ENCODE assay signal across 1 cellular context in genomic region chr7:99679400-99680191, GRCh38.
TF ChIP-seq lines count a peak whose summit lies in the region.

Gene CYP3A5 (minus strand): TSS chr7:99679996. CDS start chr7:99679896, 100 bp downstream.

TF ChIP-seq in SK-N-SH treated with all-trans-retinoic acid at 6 μM for 48 hours, 23 proteins besides CTCF, POLR2A, EP300 and RAD21 (continued from another document):
- no peak for TF ChIP-seq CSRNP3 (CRISPR knock-in tag; IDR thresholded peaks at IDR 0.05)
TF ChIP-seq in SK-N-SH treated with all-trans-retinoic acid at 6 μM for 48 hours: peak in this region for 0.
